8 cellular contexts compared by ENCODE assay signal in the genomic region with DNA sequence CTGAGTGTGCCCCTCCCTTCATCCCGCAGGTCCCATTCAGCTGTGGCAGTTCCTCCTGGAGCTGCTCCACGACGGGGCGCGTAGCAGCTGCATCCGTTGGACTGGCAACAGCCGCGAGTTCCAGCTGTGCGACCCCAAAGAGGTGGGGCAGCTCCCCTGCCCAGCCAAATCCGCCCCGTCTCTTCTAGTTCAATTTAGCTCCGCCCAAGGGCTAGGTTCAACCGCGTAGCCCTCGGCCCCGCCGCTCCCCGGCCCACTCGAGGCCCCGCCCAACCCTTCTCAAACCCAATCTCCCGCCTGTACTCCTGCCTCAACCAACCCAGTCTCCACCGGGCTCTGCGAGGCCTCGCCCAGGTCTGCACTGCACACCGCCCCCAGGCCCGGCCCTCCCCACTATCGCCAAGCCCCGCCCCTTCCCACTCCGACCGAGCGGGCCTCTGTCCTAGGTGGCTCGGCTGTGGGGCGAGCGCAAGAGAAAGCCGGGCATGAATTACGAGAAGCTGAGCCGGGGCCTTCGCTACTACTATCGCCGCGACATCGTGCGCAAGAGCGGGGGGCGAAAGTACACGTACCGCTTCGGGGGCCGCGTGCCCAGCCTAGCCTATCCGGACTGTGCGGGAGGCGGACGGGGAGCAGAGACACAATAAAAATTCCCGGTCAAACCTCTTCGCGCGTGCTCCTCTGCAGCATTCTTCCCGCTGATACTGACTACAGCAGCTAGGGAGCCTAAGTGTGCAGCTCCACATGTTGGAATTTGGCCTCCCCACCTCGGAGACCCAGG. TPM values are rescaled to one million over a fixed set of nuclear protein-coding genes. Genes with fewer than 3 reads are reported as not detected.
A peak's percentile ranks its signal among the peaks of the same experiment; 100 is the strongest.
DNase-seq lines count a peak whose midpoint lies in the region; ATAC-seq and TF ChIP-seq lines count a peak whose summit lies in the region.

No MANE protein-coding gene starts in this region.

- H3K27me3 ChIP-seq in left lung: no peaks in the 10 kb centered on the region

- ATAC-seq in HG03439 (IDR thresholded peaks at IDR 0.05; ENCODE audit: unreplicated experiment) (peak; percentile 72), left lung (peak; percentile 90)

- H3K9me3 ChIP-seq in left lung: no peaks in the 10 kb centered on the region

- H3K27ac Mint-ChIP-seq in activated CD4-positive, alpha-beta T cell treated with anti-CD3 and anti-CD28 coated beads, Interleukin-2, amount 10 ng/mL, durations not matched to agents 24 days and 14 days: peak overlapping the region; percentile 83

- no peaks in the 10 kb centered on the region for H3K9me3 Mint-ChIP-seq in activated CD4-positive, alpha-beta T cell treated with anti-CD3 and anti-CD28 coated beads, Interleukin-2, amount 10 ng/mL, durations not matched to agents 24 days and 14 days

- intact Hi-C loops in activated CD4-positive, alpha-beta T cell treated with anti-CD3 and anti-CD28 coated beads, Interleukin-2, amount 10 ng/mL, durations not matched to agents 24 days and 14 days (cut with micrococcal nuclease): loop anchor here (1.0 to 2.0 kb wide), 3 partner anchors 66 to 98 kb away; no protein-coding TSS in a partner anchor
- intact Hi-C loops in left lung (cut with DNase I): no loop called here

- no peaks in the 10 kb centered on the region for H3K27me3 Mint-ChIP-seq in activated CD4-positive, alpha-beta T cell treated with anti-CD3 and anti-CD28 coated beads, Interleukin-2, amount 10 ng/mL, durations not matched to agents 24 days and 14 days

- peak overlapping the region; percentile 44 to 73 for H3K4me3 ChIP-seq in left lung

- H3K4me1 ChIP-seq in left lung: peaks cover 9 to 51% of the 10 kb centered on the region in 2 donors

- H3K36me3 Mint-ChIP-seq in activated CD4-positive, alpha-beta T cell treated with anti-CD3 and anti-CD28 coated beads, Interleukin-2, amount 10 ng/mL, durations not matched to agents 24 days and 14 days (ENCODE audit: low read depth): peaks cover 4% of the 10 kb centered on the region

- no peaks in the 10 kb centered on the region for H3K36me3 ChIP-seq in left lung

- H3K27ac ChIP-seq in left lung: peak overlapping the region; percentile 87 to 91

- DNase-seq in AML-193 (lab: John Stamatoyannopoulos, UW) (peak; percentile 84 to 89), GM19238 (ENCODE audit: insufficient read length, low spot score) (peak; percentile 95), NCI-H526 (lab: John Stamatoyannopoulos, UW) (peak; percentile 96 to 99), cortex of kidney (lab: John Stamatoyannopoulos, UW) (peak; percentile 44), left lung (peak; percentile 98 to 99)
- DNase-seq in activated CD4-positive, alpha-beta T cell treated with anti-CD3 and anti-CD28 coated beads, Interleukin-2, amount 10 ng/mL, durations not matched to agents 24 days and 14 days: peak; percentile 98
- DNase-seq in stimulated activated CD4-positive, alpha-beta T cell treated with anti-CD3 and anti-CD28 coated beads, Interleukin-2, amount 100 ng/mL, for 24 hours: peak; percentile 95 to 97

- H3K4me1 Mint-ChIP-seq in activated CD4-positive, alpha-beta T cell treated with anti-CD3 and anti-CD28 coated beads, Interleukin-2, amount 10 ng/mL, durations not matched to agents 24 days and 14 days: peaks cover 41% of the 10 kb centered on the region

- H3K4me3 Mint-ChIP-seq in activated CD4-positive, alpha-beta T cell treated with anti-CD3 and anti-CD28 coated beads, Interleukin-2, amount 10 ng/mL, durations not matched to agents 24 days and 14 days: peak overlapping the region; percentile 82

- no peak for TF ChIP-seq CTCF in left lung (IDR thresholded peaks at IDR 0.05)

RNA-seq across cellular contexts. Expression of a gene that starts 2.9 kb away (rescaled TPM):
- 0.93 and 1.1 TPM in 2 replicates for total RNA-seq in activated CD4-positive, alpha-beta T cell treated with anti-CD3 and anti-CD28 coated beads, Interleukin-2, amount 10 ng/mL, durations not matched to agents 24 days and 14 days
- 1 to 10 TPM in 1 of 2 donors, under 1 TPM in 1; 0.79 to 1.0 TPM for total RNA-seq in left lung

RNA-seq across cellular contexts. Expression of a gene that starts 3.7 kb away (rescaled TPM):
- total RNA-seq in activated CD4-positive, alpha-beta T cell treated with anti-CD3 and anti-CD28 coated beads, Interleukin-2, amount 10 ng/mL, durations not matched to agents 24 days and 14 days: 451 and 472 TPM in 2 replicates
- total RNA-seq in left lung: 100 to 1,000 TPM; 291 to 295 TPM

RNA-seq across cellular contexts. Expression of a gene that starts 15.6 kb away (rescaled TPM):
- total RNA-seq in activated CD4-positive, alpha-beta T cell treated with anti-CD3 and anti-CD28 coated beads, Interleukin-2, amount 10 ng/mL, durations not matched to agents 24 days and 14 days: 114 and 115 TPM in 2 replicates
- total RNA-seq in left lung: 10 to 100 TPM; 57.8 to 64.1 TPM

RNA-seq across cellular contexts. Expression of a gene that starts 21.9 kb away (rescaled TPM):
- total RNA-seq in activated CD4-positive, alpha-beta T cell treated with anti-CD3 and anti-CD28 coated beads, Interleukin-2, amount 10 ng/mL, durations not matched to agents 24 days and 14 days: 0.77 and 0.92 TPM in 2 replicates
- total RNA-seq in left lung: not detected

RNA-seq across cellular contexts. Expression of a gene that starts 31.9 kb away (rescaled TPM):
- 45.8 TPM in 2 replicates for total RNA-seq in activated CD4-positive, alpha-beta T cell treated with anti-CD3 and anti-CD28 coated beads, Interleukin-2, amount 10 ng/mL, durations not matched to agents 24 days and 14 days
- 10 to 100 TPM; 12.1 to 12.7 TPM for total RNA-seq in left lung

Comparison
In these comparisons a context has a peak if more than half of its experiments do, and no peak if none do; other contexts are left out.
1. Peak in every context shown above with its lines: DNase-seq, ATAC-seq, H3K4me3 ChIP-seq and H3K27ac ChIP-seq.
2. DNase-seq: peak in every context shown above with its lines; median percentile 98 in left lung; 98 in activated CD4-positive, alpha-beta T cell treated with anti-CD3 and anti-CD28 coated beads, Interleukin-2, amount 10 ng/mL, durations not matched to agents 24 days and 14 days; 98 in NCI-H526; 96 in stimulated activated CD4-positive, alpha-beta T cell treated with anti-CD3 and anti-CD28 coated beads, Interleukin-2, amount 100 ng/mL, for 24 hours; 95 in GM19238; 86 in AML-193; 44 in cortex of kidney.